ENCODE assay signal across 15 cellular contexts in the genomic region with DNA sequence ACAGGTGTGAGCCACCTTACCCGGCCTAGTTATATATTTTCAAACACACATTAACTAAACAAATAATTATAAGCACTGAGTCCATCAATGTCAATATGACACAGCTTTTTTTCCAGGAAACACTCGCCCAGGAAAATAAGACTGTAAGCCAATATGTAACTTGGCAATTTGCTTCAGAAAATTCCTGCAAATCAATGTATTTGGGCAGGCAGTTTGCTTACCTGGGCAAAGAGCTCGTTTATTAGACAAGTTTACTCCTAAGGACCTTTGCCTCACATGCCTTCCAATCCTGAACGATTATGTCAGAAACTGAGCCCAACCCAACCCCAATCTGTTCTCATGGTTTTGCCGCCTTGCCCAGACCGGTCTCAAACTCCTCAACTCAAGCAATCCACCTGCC.
"Had no signal": no experiment of that assay in that cellular context is flagged by ENCODE, and none has a peak within 500 bp of the region (broad histone marks: within the 10 kb centered on the region; RNA-seq: fewer than 3 reads in every experiment).

No MANE protein-coding gene starts in this region.

- H3K9me3 ChIP-seq: breast epithelium, esophagus squamous epithelium, sigmoid colon, suprapubic skin had no signal

- H3K27me3 Mint-ChIP-seq: activated naive CD8-positive, alpha-beta T cell treated with anti-CD3 and anti-CD28 coated beads for 36 hours had no signal

- H3K4me1 ChIP-seq: breast epithelium, sigmoid colon, suprapubic skin had no signal

- DNase-seq: activated gamma-delta T cell; activated naive CD8-positive, alpha-beta T cell treated with anti-CD3 and anti-CD28 coated beads for 36 hours; activated T-cell treated with anti-CD3 and anti-CD28 coated beads, Interleukin-2, amount 50 U/mL, for 1 hour; anterior cingulate cortex; dorsolateral prefrontal cortex; esophagus squamous epithelium; foreskin fibroblast; mesenchymal stem cell; sigmoid colon; stimulated activated CD4-positive, alpha-beta T cell treated with anti-CD3 and anti-CD28 coated beads, Interleukin-12 subunit alpha, Interleukin-12 subunit beta, amount 100 ng/mL, for 4 hours; stimulated activated naive CD8-positive, alpha-beta T cell treated with anti-CD3 and anti-CD28 coated beads, Interleukin-15, Interleukin-2, amounts not matched to agents 100 U/mL and 50 U/mL, for 24 hours had no signal

- ATAC-seq: activated CD4-positive, CD25-positive, alpha-beta regulatory T cell treated with anti-CD3 and anti-CD28 coated beads, Interleukin-2, amount 50 U/mL, for 24 hours; stimulated activated naive CD8-positive, alpha-beta T cell treated with anti-CD3 and anti-CD28 coated beads, Interleukin-15, Interleukin-2, amounts not matched to agents 100 U/mL and 50 U/mL, for 24 hours had no signal

- H3K27me3 ChIP-seq: breast epithelium, dorsolateral prefrontal cortex, esophagus squamous epithelium, sigmoid colon, suprapubic skin had no signal

- H3K4me3 Mint-ChIP-seq: activated naive CD8-positive, alpha-beta T cell treated with anti-CD3 and anti-CD28 coated beads for 36 hours; T-helper 1 cell treated with Interleukin-12 subunit alpha and Interleukin-12 subunit beta and Interleukin-4 antibody, amounts not matched to agents 30 μg/mL and 1 μg/mL, for 36 hours had no signal

- H3K4me3 ChIP-seq: breast epithelium, dorsolateral prefrontal cortex, esophagus squamous epithelium, sigmoid colon, suprapubic skin had no signal

- H3K9me3 Mint-ChIP-seq: activated naive CD8-positive, alpha-beta T cell treated with anti-CD3 and anti-CD28 coated beads for 36 hours; T-helper 1 cell treated with Interleukin-12 subunit alpha and Interleukin-12 subunit beta and Interleukin-4 antibody, amounts not matched to agents 30 μg/mL and 1 μg/mL, for 36 hours had no signal

- H3K36me3 Mint-ChIP-seq: activated naive CD8-positive, alpha-beta T cell treated with anti-CD3 and anti-CD28 coated beads for 36 hours had no signal

- H3K27ac Mint-ChIP-seq: activated naive CD8-positive, alpha-beta T cell treated with anti-CD3 and anti-CD28 coated beads for 36 hours had no signal

- H3K27ac ChIP-seq: breast epithelium, dorsolateral prefrontal cortex, esophagus squamous epithelium, sigmoid colon, suprapubic skin had no signal

- H3K36me3 ChIP-seq: breast epithelium, esophagus squamous epithelium, sigmoid colon, suprapubic skin had no signal
